In the genomic region with DNA sequence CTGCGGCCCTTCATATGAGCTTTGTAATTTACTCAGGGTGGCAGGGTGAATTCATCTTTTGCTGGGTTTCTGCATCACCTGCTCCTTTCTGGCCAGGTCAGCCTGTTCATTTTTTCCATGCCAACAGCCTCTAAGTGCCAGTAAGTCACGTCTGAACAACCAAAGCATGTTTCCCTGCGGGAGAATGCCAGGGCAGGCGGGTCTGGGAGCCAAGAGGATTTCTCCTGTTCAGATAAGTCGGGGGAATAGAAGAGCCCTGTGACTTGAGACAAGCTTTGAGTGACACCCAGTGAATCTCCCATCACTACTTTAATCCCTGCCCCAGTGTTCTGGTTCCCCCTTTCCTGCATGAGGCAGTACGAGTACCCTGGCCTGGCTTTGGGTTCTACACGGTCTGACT, we compare ENCODE assay signal across 14 cellular contexts.
A peak's percentile ranks its signal among the peaks of the same experiment; 100 is the strongest.
DNase-seq lines count a peak whose midpoint lies in the region; ATAC-seq and TF ChIP-seq lines count a peak whose summit lies in the region.
"Had no signal": no experiment of that assay in that cellular context is flagged by ENCODE, and none has a peak within 500 bp of the region (broad histone marks: within the 10 kb centered on the region; RNA-seq: fewer than 3 reads in every experiment).

No MANE protein-coding gene starts in this region.

- peaks cover 59% of the 10 kb centered on the region for H3K79me2 ChIP-seq in neural cell (replicated peaks; ENCODE audit: insufficient read depth, low read length)

- no peak for DNase-seq in natural killer cell
- DNase-seq in natural killer cell treated with Interleukin-12 subunit alpha and Interleukin-12 subunit beta and Interleukin-15 and Interleukin-18, amount 100 ng/mL, for 72 hours (ENCODE audit: low spot score) = no peak
- no peak for DNase-seq in hepatic stellate cell (ENCODE audit: low spot score)
- no peak for DNase-seq in globus pallidus (ENCODE audit: low spot score)
- no peak for DNase-seq in NCI-H2171 (lab: John Stamatoyannopoulos, UW)
- DNase-seq: activated T-cell treated with anti-CD3 and anti-CD28 coated beads, Interleukin-2, amount 50 U/mL, for 48 hours; H9; Karpas-422; Peyer's patch; stimulated activated naive B cell treated with anti-CD40 and anti-IgM and Interleukin-4, amounts not matched to agents 10 μg/mL and 1 μg/mL and 100 μg/mL, for 72 hours had no signal

- TF ChIP-seq EP300 in neural cell (conservative IDR thresholded peaks at IDR 0.05; ENCODE audit: poor library complexity, severe bottlenecking) = no peak

- H3K27me3 Mint-ChIP-seq in natural killer cell (ENCODE audit: low read depth in 2 of 2) = no peaks in the 10 kb centered on the region
- H3K27me3 Mint-ChIP-seq in natural killer cell treated with Interleukin-12 subunit alpha and Interleukin-12 subunit beta and Interleukin-15 and Interleukin-18, amount 100 ng/mL, for 72 hours = no peaks in the 10 kb centered on the region

- no peak for TF ChIP-seq RAD21 in neural cell (conservative IDR thresholded peaks at IDR 0.05)

- 36 to 40% methylated on average over 7 of the region's 7 CpGs for WGBS in esophagus, 2 donors

- no peak for TF ChIP-seq CTCF in natural killer cell (IDR thresholded peaks at IDR 0.05)
- TF ChIP-seq CTCF in neural cell (IDR thresholded peaks at IDR 0.05; ENCODE audit: poor library complexity, severe bottlenecking) = no peak

- H3K4me1 Mint-ChIP-seq in natural killer cell = peaks cover 47 to 54% of the 10 kb centered on the region in 2 donors
- peaks cover 47 to 48% of the 10 kb centered on the region in 2 donors for H3K4me1 Mint-ChIP-seq in natural killer cell treated with Interleukin-12 subunit alpha and Interleukin-12 subunit beta and Interleukin-15 and Interleukin-18, amount 100 ng/mL, for 72 hours (ENCODE audit: low read depth in 2 of 2)

- H4K20me1 ChIP-seq in neural cell (ENCODE audit: insufficient read depth) = peaks cover 4% of the 10 kb centered on the region

- H3K27ac Mint-ChIP-seq in natural killer cell = peak overlapping the region; percentile 96 to 98
- peak overlapping the region in 1 of 2 donors; percentile 82 for H3K27ac Mint-ChIP-seq in natural killer cell treated with Interleukin-12 subunit alpha and Interleukin-12 subunit beta and Interleukin-15 and Interleukin-18, amount 100 ng/mL, for 72 hours

- H3K27me3 ChIP-seq in esophagus (ENCODE audit: control insufficient read depth in 1 of 2, insufficient read depth in 2 of 2, low read length in 2 of 2) (no peaks in the 10 kb centered on the region), neural cell (ENCODE audit: insufficient read depth, low read depth, low read length) (no peaks in the 10 kb centered on the region)
- H3K27me3 ChIP-seq: Peyer's patch had no signal

- no peak overlapping the region for H2AFZ ChIP-seq in neural cell (ENCODE audit: low read depth, low read length)

- no peak overlapping the region for H3K9ac ChIP-seq in neural cell (ENCODE audit: low read length)

- H3K9me2 ChIP-seq in neural cell (ENCODE audit: insufficient read depth, low read length) = no peaks in the 10 kb centered on the region

- H3K9me3 ChIP-seq in esophagus (ENCODE audit: control insufficient read depth in 2 of 2, insufficient read depth in 1 of 2, low read depth in 1 of 2, low read length in 1 of 2) = no peaks in the 10 kb centered on the region
- H3K9me3 ChIP-seq in neural cell (ENCODE audit: low read length) = no peaks in the 10 kb centered on the region
- H3K9me3 ChIP-seq: Peyer's patch had no signal

- no peaks in the 10 kb centered on the region for H3F3A ChIP-seq in neural cell (ENCODE audit: insufficient read depth, low read length, poor library complexity, severe bottlenecking)

- peaks cover 6 to 27% of the 10 kb centered on the region in 2 donors for H3K4me1 ChIP-seq in esophagus (ENCODE audit: control insufficient read depth in 2 of 2, insufficient read depth in 2 of 2, low read length in 1 of 2)

- ATAC-seq in natural killer cell = no peak
- no peak for ATAC-seq in natural killer cell treated with Interleukin-12 subunit alpha and Interleukin-12 subunit beta and Interleukin-15 and Interleukin-18, amount 100 ng/mL, for 72 hours
- no peak for ATAC-seq in HG02870 (IDR thresholded peaks at IDR 0.05; ENCODE audit: unreplicated experiment)
- ATAC-seq: stimulated activated naive B cell treated with anti-CD40 and anti-IgM and Interleukin-4, amounts not matched to agents 10 μg/mL and 1 μg/mL and 100 μg/mL, for 72 hours had no signal

- no peaks in the 10 kb centered on the region for H3K36me3 ChIP-seq in esophagus (ENCODE audit: control insufficient read depth in 2 of 2, insufficient read depth in 2 of 2, low read length in 1 of 2)
- no peaks in the 10 kb centered on the region for H3K36me3 ChIP-seq in neural cell (ENCODE audit: insufficient read depth, low read length)
- H3K36me3 ChIP-seq: Peyer's patch had no signal

- intact Hi-C loops in natural killer cell (cut with micrococcal nuclease) = no loop called here

- H3K36me3 Mint-ChIP-seq in natural killer cell = no peaks in the 10 kb centered on the region
- no peaks in the 10 kb centered on the region for H3K36me3 Mint-ChIP-seq in natural killer cell treated with Interleukin-12 subunit alpha and Interleukin-12 subunit beta and Interleukin-15 and Interleukin-18, amount 100 ng/mL, for 72 hours
- H3K36me3 Mint-ChIP-seq: stimulated activated naive B cell treated with anti-CD40 and anti-IgM and Interleukin-4, amounts not matched to agents 10 μg/mL and 1 μg/mL and 100 μg/mL, for 72 hours had no signal

- peak overlapping the region; percentile 67 for H3K4me3 Mint-ChIP-seq in natural killer cell
- H3K4me3 Mint-ChIP-seq in natural killer cell treated with Interleukin-12 subunit alpha and Interleukin-12 subunit beta and Interleukin-15 and Interleukin-18, amount 100 ng/mL, for 72 hours = no peak overlapping the region

- no peak overlapping the region for H3K4me2 ChIP-seq in neural cell (ENCODE audit: low read length)

- no peaks in the 10 kb centered on the region for H3K9me3 Mint-ChIP-seq in natural killer cell
- no peaks in the 10 kb centered on the region for H3K9me3 Mint-ChIP-seq in natural killer cell treated with Interleukin-12 subunit alpha and Interleukin-12 subunit beta and Interleukin-15 and Interleukin-18, amount 100 ng/mL, for 72 hours
- H3K9me3 Mint-ChIP-seq: central memory CD8-positive, alpha-beta T cell; H9; stimulated activated naive B cell treated with anti-CD40 and anti-IgM and Interleukin-4, amounts not matched to agents 10 μg/mL and 1 μg/mL and 100 μg/mL, for 72 hours had no signal

- H3K4me3 ChIP-seq in esophagus (ENCODE audit: low read depth in 1 of 2, low read length in 2 of 2) = no peak overlapping the region
- H3K4me3 ChIP-seq in neural cell (ENCODE audit: low read length) = peak overlapping the region; percentile 75

- H3K27ac ChIP-seq in esophagus (ENCODE audit: low read depth in 2 of 2, low read length in 1 of 2) (peak overlapping the region; percentile 62 to 76), neural cell (ENCODE audit: low read length) (no peak overlapping the region)

TF ChIP-seq in neural cell, 6 proteins besides CTCF, POLR2A, EP300 and RAD21:
- TF ChIP-seq EZH2 (IDR thresholded peaks at IDR 0.05; ENCODE audit: borderline replicate concordance, insufficient read depth, low read length, poor library complexity, severe bottlenecking) (no peak), MXI1 (conservative IDR thresholded peaks at IDR 0.05; ENCODE audit: poor library complexity, severe bottlenecking) (no peak), SMC3 (conservative IDR thresholded peaks at IDR 0.05; ENCODE audit: poor library complexity) (no peak), POLR2AphosphoS5 (IDR thresholded peaks at IDR 0.05) (no peak), TAF1 (IDR thresholded peaks at IDR 0.05; ENCODE audit: low read depth) (no peak)
- TF ChIP-seq, protein P1, sequence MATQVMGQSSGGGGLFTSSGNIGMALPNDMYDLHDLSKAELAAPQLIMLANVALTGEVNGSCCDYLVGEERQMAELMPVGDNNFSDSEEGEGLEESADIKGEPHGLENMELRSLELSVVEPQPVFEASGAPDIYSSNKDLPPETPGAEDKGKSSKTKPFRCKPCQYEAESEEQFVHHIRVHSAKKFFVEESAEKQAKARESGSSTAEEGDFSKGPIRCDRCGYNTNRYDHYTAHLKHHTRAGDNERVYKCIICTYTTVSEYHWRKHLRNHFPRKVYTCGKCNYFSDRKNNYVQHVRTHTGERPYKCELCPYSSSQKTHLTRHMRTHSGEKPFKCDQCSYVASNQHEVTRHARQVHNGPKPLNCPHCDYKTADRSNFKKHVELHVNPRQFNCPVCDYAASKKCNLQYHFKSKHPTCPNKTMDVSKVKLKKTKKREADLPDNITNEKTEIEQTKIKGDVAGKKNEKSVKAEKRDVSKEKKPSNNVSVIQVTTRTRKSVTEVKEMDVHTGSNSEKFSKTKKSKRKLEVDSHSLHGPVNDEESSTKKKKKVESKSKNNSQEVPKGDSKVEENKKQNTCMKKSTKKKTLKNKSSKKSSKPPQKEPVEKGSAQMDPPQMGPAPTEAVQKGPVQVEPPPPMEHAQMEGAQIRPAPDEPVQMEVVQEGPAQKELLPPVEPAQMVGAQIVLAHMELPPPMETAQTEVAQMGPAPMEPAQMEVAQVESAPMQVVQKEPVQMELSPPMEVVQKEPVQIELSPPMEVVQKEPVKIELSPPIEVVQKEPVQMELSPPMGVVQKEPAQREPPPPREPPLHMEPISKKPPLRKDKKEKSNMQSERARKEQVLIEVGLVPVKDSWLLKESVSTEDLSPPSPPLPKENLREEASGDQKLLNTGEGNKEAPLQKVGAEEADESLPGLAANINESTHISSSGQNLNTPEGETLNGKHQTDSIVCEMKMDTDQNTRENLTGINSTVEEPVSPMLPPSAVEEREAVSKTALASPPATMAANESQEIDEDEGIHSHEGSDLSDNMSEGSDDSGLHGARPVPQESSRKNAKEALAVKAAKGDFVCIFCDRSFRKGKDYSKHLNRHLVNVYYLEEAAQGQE (IDR thresholded peaks at IDR 0.05; ENCODE audit: borderline replicate concordance) = no peak
